In the genomic region with DNA sequence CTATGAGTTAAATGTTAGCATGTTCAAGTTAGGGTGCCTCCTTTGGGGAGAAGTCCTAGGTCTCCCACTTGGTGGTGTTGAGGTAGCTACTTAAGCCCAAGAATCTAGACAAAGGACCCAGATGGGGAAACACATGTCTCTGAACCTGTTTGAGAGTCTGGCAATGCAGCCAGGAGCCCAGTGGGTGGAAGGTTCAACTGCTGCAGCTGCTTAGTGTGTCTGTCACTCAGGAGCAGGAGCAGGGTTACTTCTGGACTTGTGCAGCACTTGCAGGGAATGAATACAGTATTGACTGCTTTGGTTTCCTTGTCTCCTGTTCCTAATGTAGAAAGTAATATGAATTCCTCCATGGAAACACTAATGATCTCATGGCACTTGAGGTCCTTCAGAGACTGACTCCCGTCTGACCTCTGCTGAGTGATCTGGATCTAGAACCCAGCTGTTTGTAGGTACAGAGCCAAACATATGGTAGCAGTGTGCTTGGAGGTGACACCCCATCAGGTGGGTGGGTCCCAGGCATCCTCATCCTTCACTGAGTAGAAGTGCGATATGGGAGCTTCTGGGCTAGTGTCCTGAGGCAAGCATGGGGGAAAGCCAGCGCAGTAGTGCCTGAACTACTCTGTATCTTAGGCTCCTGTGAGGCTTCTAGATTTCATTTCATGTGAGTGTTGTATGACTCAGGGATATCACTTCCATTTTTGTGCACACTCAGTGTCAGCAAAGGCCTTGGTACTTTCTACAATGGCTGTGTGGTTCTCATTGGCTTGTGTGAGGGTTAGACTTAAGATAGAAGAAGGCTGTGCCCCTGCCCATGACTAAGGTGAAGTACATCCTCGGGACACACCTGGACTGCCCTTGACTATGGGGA, we compare ENCODE assay signal across 23 cellular contexts.
"Had no signal": no experiment of that assay in that cellular context is flagged by ENCODE, and none has a peak within 500 bp of the region (broad histone marks: within the 10 kb centered on the region; RNA-seq: fewer than 3 reads in every experiment).

No MANE protein-coding gene starts in this region.

- H3K4me1 Mint-ChIP-seq: activated CD4-positive, alpha-beta memory T cell treated with anti-CD3 and anti-CD28 coated beads, Interleukin-2, amount 10 ng/mL, durations not matched to agents 7 days and 5 days; activated CD4-positive, alpha-beta T cell treated with anti-CD3 and anti-CD28 coated beads for 36 hours; activated CD8-positive, alpha-beta memory T cell treated with anti-CD3 and anti-CD28 coated beads, Interleukin-2, amount 10 ng/mL, durations not matched to agents 7 days and 5 days; activated naive CD8-positive, alpha-beta T cell treated with anti-CD3 and anti-CD28 coated beads, Interleukin-2, amount 10 ng/mL, durations not matched to agents 7 days and 5 days; stimulated activated naive B cell treated with anti-CD40 and anti-IgM and Interleukin-4, amounts not matched to agents 10 μg/mL and 1 μg/mL and 100 μg/mL, for 72 hours had no signal

- FAIRE-seq: kidney, pancreas, TTC549 had no signal

- H3K36me3 ChIP-seq: neutrophil, pancreas, tibial artery, uterus had no signal

- ATAC-seq: activated CD4-positive, alpha-beta T cell treated with anti-CD3 and anti-CD28 coated beads for 36 hours; activated CD8-positive, alpha-beta memory T cell treated with anti-CD3 and anti-CD28 coated beads, Interleukin-2, amount 10 ng/mL, durations not matched to agents 7 days and 5 days; left ventricle myocardium superior; natural killer cell treated with Interleukin-12 subunit alpha and Interleukin-12 subunit beta and Interleukin-15 and Interleukin-18, amount 100 ng/mL, for 72 hours; pancreas; sciatic nerve; stimulated activated naive B cell treated with anti-CD40 and anti-IgM and Interleukin-4, amounts not matched to agents 10 μg/mL and 1 μg/mL and 100 μg/mL, for 72 hours had no signal

- DNase-seq: activated CD4-positive, alpha-beta memory T cell treated with anti-CD3 and anti-CD28 coated beads, Interleukin-2, amount 10 ng/mL, durations not matched to agents 7 days and 5 days; activated CD4-positive, alpha-beta T cell treated with anti-CD3 and anti-CD28 coated beads for 36 hours; activated naive CD4-positive, alpha-beta T cell treated with Interleukin-2 at 50 U/mL for 16 hours; activated naive CD8-positive, alpha-beta T cell treated with anti-CD3 and anti-CD28 coated beads, Interleukin-2, amount 10 ng/mL, durations not matched to agents 7 days and 5 days; amygdala; dorsolateral prefrontal cortex; foreskin fibroblast; glutamatergic neuron; hypothalamus; kidney; left ventricle myocardium superior; pancreas; stimulated activated CD4-positive, alpha-beta T cell treated with anti-CD3 and anti-CD28 coated beads, Interleukin-4, amount 100 ng/mL, for 4 hours; stimulated activated naive B cell treated with anti-CD40 and anti-IgM and Interleukin-4, amounts not matched to agents 10 μg/mL and 1 μg/mL and 100 μg/mL, for 72 hours; tibial artery; uterus had no signal

- H3K27ac Mint-ChIP-seq: activated CD4-positive, alpha-beta memory T cell treated with anti-CD3 and anti-CD28 coated beads, Interleukin-2, amount 10 ng/mL, durations not matched to agents 7 days and 5 days; activated CD4-positive, alpha-beta T cell treated with anti-CD3 and anti-CD28 coated beads for 36 hours; activated CD8-positive, alpha-beta memory T cell treated with anti-CD3 and anti-CD28 coated beads, Interleukin-2, amount 10 ng/mL, durations not matched to agents 7 days and 5 days; activated naive CD8-positive, alpha-beta T cell treated with anti-CD3 and anti-CD28 coated beads, Interleukin-2, amount 10 ng/mL, durations not matched to agents 7 days and 5 days; activated T-helper 2 cell treated with anti-CD3 and anti-CD28 coated beads, Interferon-gamma antibody, Interleukin-2, Interleukin-4, amounts not matched to agents 10 μg/mL and 5 μg/mL and 100 μg/mL, durations not matched to agents 14 hours and 24 hours and 36 hours; stimulated activated naive B cell treated with anti-CD40 and anti-IgM and Interleukin-4, amounts not matched to agents 10 μg/mL and 1 μg/mL and 100 μg/mL, for 72 hours had no signal

- H3K4me1 ChIP-seq: pancreas, tibial artery, uterus had no signal

- H3K9me3 Mint-ChIP-seq: activated CD4-positive, alpha-beta memory T cell treated with anti-CD3 and anti-CD28 coated beads, Interleukin-2, amount 10 ng/mL, durations not matched to agents 7 days and 5 days; activated T-helper 2 cell treated with anti-CD3 and anti-CD28 coated beads, Interferon-gamma antibody, Interleukin-2, Interleukin-4, amounts not matched to agents 10 μg/mL and 5 μg/mL and 100 μg/mL, durations not matched to agents 14 hours and 24 hours and 36 hours; natural killer cell treated with Interleukin-12 subunit alpha and Interleukin-12 subunit beta and Interleukin-15 and Interleukin-18, amount 100 ng/mL, for 72 hours had no signal

- H3K4me3 ChIP-seq: dorsolateral prefrontal cortex, pancreas, tibial artery, uterus had no signal

- H3K36me3 Mint-ChIP-seq: activated naive CD8-positive, alpha-beta T cell treated with anti-CD3 and anti-CD28 coated beads, Interleukin-2, amount 10 ng/mL, durations not matched to agents 7 days and 5 days; natural killer cell treated with Interleukin-12 subunit alpha and Interleukin-12 subunit beta and Interleukin-15 and Interleukin-18, amount 100 ng/mL, for 72 hours; stimulated activated naive B cell treated with anti-CD40 and anti-IgM and Interleukin-4, amounts not matched to agents 10 μg/mL and 1 μg/mL and 100 μg/mL, for 72 hours had no signal

- H3K4me3 Mint-ChIP-seq: activated CD4-positive, alpha-beta memory T cell treated with anti-CD3 and anti-CD28 coated beads, Interleukin-2, amount 10 ng/mL, durations not matched to agents 7 days and 5 days; activated CD4-positive, alpha-beta T cell treated with anti-CD3 and anti-CD28 coated beads for 36 hours; activated CD8-positive, alpha-beta memory T cell treated with anti-CD3 and anti-CD28 coated beads, Interleukin-2, amount 10 ng/mL, durations not matched to agents 7 days and 5 days; activated naive CD8-positive, alpha-beta T cell treated with anti-CD3 and anti-CD28 coated beads, Interleukin-2, amount 10 ng/mL, durations not matched to agents 7 days and 5 days; natural killer cell treated with Interleukin-12 subunit alpha and Interleukin-12 subunit beta and Interleukin-15 and Interleukin-18, amount 100 ng/mL, for 72 hours; stimulated activated naive B cell treated with anti-CD40 and anti-IgM and Interleukin-4, amounts not matched to agents 10 μg/mL and 1 μg/mL and 100 μg/mL, for 72 hours had no signal

- H3K27me3 Mint-ChIP-seq: activated CD4-positive, alpha-beta T cell treated with anti-CD3 and anti-CD28 coated beads for 36 hours had no signal

- H3K27ac ChIP-seq: dorsolateral prefrontal cortex, epithelial cell of prostate, neutrophil, pancreas, tibial artery, uterus had no signal

- H3K9me3 ChIP-seq: neutrophil, pancreas, tibial artery, uterus had no signal

- H3K27me3 ChIP-seq: neutrophil, pancreas, tibial artery, uterus had no signal
